ENCODE assay signal across 19 cellular contexts in the genomic region with DNA sequence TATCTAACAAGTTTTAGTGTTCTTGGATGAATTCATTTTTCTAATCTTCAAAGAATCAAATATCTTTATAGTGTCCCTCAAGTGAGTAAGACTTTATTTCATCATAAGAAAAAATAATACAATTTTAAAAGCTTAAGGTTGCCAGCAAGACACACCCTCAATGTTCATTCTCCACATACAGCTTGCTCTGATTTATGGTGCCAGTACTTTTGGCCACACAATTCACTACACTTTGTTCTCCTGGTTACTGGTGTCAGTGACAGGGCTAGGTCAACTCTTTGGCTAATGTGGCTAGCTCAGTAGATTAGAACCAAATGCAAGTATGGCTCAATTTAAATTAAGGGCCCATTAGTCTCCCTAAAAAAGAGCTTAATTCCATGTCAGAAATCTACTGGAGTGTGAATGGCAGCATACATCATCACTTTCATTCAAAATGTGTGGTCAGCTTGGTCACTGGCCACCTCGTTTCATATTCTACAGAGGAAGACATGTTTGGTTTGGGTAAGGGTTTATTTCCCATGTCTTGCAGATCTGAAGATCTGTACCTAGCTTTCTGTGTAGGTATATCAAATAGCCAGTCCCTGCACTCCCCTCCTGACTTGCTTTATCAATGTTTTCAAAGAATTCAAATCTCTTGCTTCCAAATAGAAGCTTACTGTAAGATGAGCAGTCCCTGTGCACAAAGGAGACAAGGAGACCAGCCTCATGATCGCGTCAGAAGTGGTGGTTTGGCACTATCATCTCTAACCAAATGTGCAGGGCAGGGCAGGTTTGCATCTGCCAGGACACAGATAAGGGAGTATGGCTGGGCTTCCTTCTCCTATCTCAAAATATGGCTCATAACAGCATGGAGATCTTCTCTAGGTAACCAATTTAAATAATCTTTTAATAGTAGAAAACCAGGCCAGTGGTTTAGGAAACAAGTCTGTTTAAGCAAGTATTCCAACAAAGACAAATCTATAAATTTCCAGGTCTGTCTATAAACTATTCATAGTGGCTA. TPM values are rescaled to one million over a fixed set of nuclear protein-coding genes. Genes with fewer than 3 reads are reported as not detected.
A peak's percentile ranks its signal among the peaks of the same experiment; 100 is the strongest.
DNase-seq lines count a peak whose midpoint lies in the region; ATAC-seq, FAIRE-seq and TF ChIP-seq lines count a peak whose summit lies in the region.
"Had no signal": no experiment of that assay in that cellular context is flagged by ENCODE, and none has a peak within 500 bp of the region (broad histone marks: within the 10 kb centered on the region; RNA-seq: fewer than 3 reads in every experiment).

No MANE protein-coding gene starts in this region.

- in situ Hi-C loops in GM12878 (cut with MboI): no loop called here

- intact Hi-C loops in GM12878 (cut with micrococcal nuclease; ENCODE audit: unreplicated experiment): no loop called here
- intact Hi-C loops in left colon (cut with DNase I, micrococcal nuclease): no loop called here

- no peak for TF ChIP-seq EP300 in GM12878 (IDR thresholded peaks at IDR 0.05; ENCODE audit: borderline replicate concordance in 1 of 2, control insufficient read depth in 1 of 2, low read depth in 2 of 2, low read length in 2 of 2)

- TF ChIP-seq RAD21 in GM12878 (IDR thresholded peaks at IDR 0.05; ENCODE audit: insufficient read depth, low read depth, low read length): no peak

- RAD21 ChIA-PET in GM12878 (lab: Charles Lee; ENCODE audit: unreplicated experiment): no interaction called here

- H3K4me3 ChIP-seq in GM12878: no peak overlapping the region
- H3K4me3 ChIP-seq: colonic mucosa, gastroesophageal sphincter had no signal

- H3K27me3 ChIP-seq in GM12878 (replicated peaks in 1 of 2; ENCODE audit: control insufficient read depth in 2 of 2, insufficient read depth in 2 of 2, low read length in 1 of 2): no peaks in the 10 kb centered on the region
- H3K27me3 ChIP-seq: colonic mucosa, gastroesophageal sphincter had no signal

- POLR2A ChIA-PET in HEK293T (lab: Yijun Ruan, JAX) (no interaction called here), GM12878 (lab: Charles Lee) (no interaction called here)

- H3K4me2 ChIP-seq in GM12878 (ENCODE audit: control insufficient read depth, insufficient read depth): no peak overlapping the region

- peaks cover 25% of the 10 kb centered on the region for H3K4me1 ChIP-seq in GM12878 (ENCODE audit: control insufficient read depth, insufficient read depth, low read length)
- H3K4me1 ChIP-seq: colonic mucosa had no signal

- peaks cover 29% of the 10 kb centered on the region for H3K79me2 ChIP-seq in GM12878 (ENCODE audit: control insufficient read depth, insufficient read depth, low read length)

- SMC1A ChIA-PET in GM12878 (lab: Charles Lee; ENCODE audit: uncharacterized antibody, unreplicated experiment): interaction anchor here (0.9 to 1.7 kb wide), 5 partner anchors 9 to 21 kb away, joined by 3 to 4 read pairs (median 3); no protein-coding TSS in a partner anchor

- no peak for TF ChIP-seq POLR2A in GM12878 (IDR thresholded peaks at IDR 0.05; ENCODE audit: low read depth, low read length)

- BruUV-seq in GM12878 (replicated peaks; lab: Mats Ljungman, UMichigan): no TSS peak

- CTCF ChIA-PET in HEK293T (lab: Yijun Ruan, JAX): no interaction called here
- CTCF ChIA-PET in GM12878 (lab: Yijun Ruan, JAX): interaction anchor here (0.6 to 1.3 kb wide), 2 partner anchors 9 to 23 kb away, joined by 3 to 4 read pairs; no protein-coding TSS in a partner anchor

- FAIRE-seq in GM12878 (lab: Jason Lieb, UNC): no peak

- peaks cover 0 to 3% of the 10 kb centered on the region in 2 experiments; a peak in 1 of 4 replicates for H3K36me3 ChIP-seq in GM12878 (ENCODE audit: control insufficient read depth in 2 of 2, insufficient read depth in 2 of 2, low read length in 1 of 2)
- H3K36me3 ChIP-seq: colonic mucosa, gastroesophageal sphincter had no signal

- H3K27ac ChIP-seq in GM12878 (ENCODE audit: control insufficient read depth, insufficient read depth): no peak overlapping the region
- H3K27ac ChIP-seq: colonic mucosa, gastroesophageal sphincter had no signal

- ATAC-seq in GM12878 (peak; percentile 35), left colon (peak; percentile 82), HG02642 (IDR thresholded peaks at IDR 0.05; ENCODE audit: poor library complexity, unreplicated experiment) (no peak)
- ATAC-seq in stimulated activated naive CD8-positive, alpha-beta T cell treated with anti-CD3 and anti-CD28 coated beads, Interleukin-15, Interleukin-2, amounts not matched to agents 100 U/mL and 50 U/mL, for 24 hours: no peak
- ATAC-seq: activated CD4-positive, CD25-positive, alpha-beta regulatory T cell treated with anti-CD3 and anti-CD28 coated beads, Interleukin-2, amount 50 U/mL, for 24 hours; activated naive CD8-positive, alpha-beta T cell treated with anti-CD3 and anti-CD28 coated beads, Interleukin-2, amount 50 U/mL, for 24 hours; gastroesophageal sphincter had no signal

- no peak overlapping the region for H3K9ac ChIP-seq in GM12878 (ENCODE audit: control insufficient read depth, insufficient read depth, low read length)

- DNase-seq in AG20443 (ENCODE audit: low spot score) (peak; percentile 47), HEK293T (ENCODE audit: extremely low spot score) (no peak), GM12878 (ENCODE audit: low read depth, low spot score) (no peak), left colon (no peak), HPDE6-E6E7 (ENCODE audit: extremely low spot score) (no peak)
- no peak for DNase-seq in activated CD4-positive, alpha-beta T cell treated with anti-CD3 and anti-CD28 coated beads, Interleukin-2, amount 50 U/mL, for 4 hours
- no peak for DNase-seq in stimulated activated naive CD8-positive, alpha-beta T cell treated with anti-CD3 and anti-CD28 coated beads, Interleukin-15, Interleukin-2, amounts not matched to agents 100 U/mL and 50 U/mL, for 24 hours
- DNase-seq: activated naive CD8-positive, alpha-beta T cell treated with anti-CD3 and anti-CD28 coated beads, Interleukin-2, amount 50 U/mL, for 24 hours; activated T-cell treated with anti-CD3 and anti-CD28 coated beads for 4 hours; AML-193; colonic mucosa; DND-41; H9; midbrain; NCI-H2081 treated with DMSO at 0.1 percent for 48 hours; stimulated activated CD8-positive, alpha-beta memory T cell treated with anti-CD3 and anti-CD28 coated beads, Interleukin-4, amount 100 ng/mL, for 48 hours had no signal

- TF ChIP-seq CTCF in GM12878 (IDR thresholded peaks at IDR 0.05 in 2 of 3, conservative IDR thresholded peaks at IDR 0.05 in 1 of 3; ENCODE audit: control insufficient read depth in 2 of 3, extremely low read depth in 1 of 3, insufficient read depth in 1 of 3, low read depth in 3 of 3, low read length in 3 of 3): no peak

- no peaks in the 10 kb centered on the region for H3K9me3 ChIP-seq in GM12878 (replicated peaks; ENCODE audit: control insufficient read depth, insufficient read depth, low read length)
- H3K9me3 ChIP-seq: colonic mucosa, gastroesophageal sphincter had no signal

- WGBS in GM12878 (ENCODE audit: insufficient coverage, insufficient replicate concordance, low lambda C conversion rate, missing lambda C conversion rate): 59% methylated on average over 3 of the region's 3 CpGs

- H2AFZ ChIP-seq in GM12878 (ENCODE audit: control insufficient read depth, low read depth, low read length): no peak overlapping the region

- no peaks in the 10 kb centered on the region for H4K20me1 ChIP-seq in GM12878 (ENCODE audit: control insufficient read depth, insufficient read depth)

TF ChIP-seq in GM12878, 131 proteins besides CTCF, POLR2A, EP300 and RAD21:
- TF ChIP-seq JUND (IDR thresholded peaks at IDR 0.05; ENCODE audit: low read depth, low read length) (no peak), RUNX3 (IDR thresholded peaks at IDR 0.05; ENCODE audit: low read length) (peak; percentile 65)
TF ChIP-seq in GM12878: peak in this region for 1.

RNA-seq across cellular contexts. Expression of gene HECTD4, which starts 31.3 kb away (rescaled TPM):
- total RNA-seq in GM12878 (2013; cell fraction: nucleolus; rRNA removed): 225 and 244 TPM in 2 replicates
- total RNA-seq in GM12878 (2014; rRNA removed) (20.1 and 20.4 TPM in 2 replicates), GM12878 (2014; rRNA removed; fragmentation: Illumina TruSeq; extraction: Trizol) (17.5 and 19.1 TPM in 2 replicates), GM12878 (2021) (39.9 and 43.9 TPM in 2 replicates), left colon (10 to 100 TPM; 49.3 to 61.3 TPM)
- polyA plus RNA-seq in GM12878 (2011; ENCODE audit: low read depth): 8.5 TPM
- polyA plus RNA-seq in GM12878 (2011; rRNA removed) (10.6 and 11.9 TPM in 2 replicates), GM12878 (2014; fragmentation: Illumina TruSeq; extraction: Trizol) (18.4 and 20.0 TPM in 2 replicates), GM12878 (2014; fragmentation: Nextera tagmentation; extraction: Ambion mirVana) (10 to 100 TPM in 1 of 2 experiments, 1 to 10 TPM in 1; 5.8 to 17.1 TPM), GM12878 (2014; rRNA removed) (27.2 and 27.7 TPM in 2 replicates), GM12878 (2016; fragmentation: Nextera tagmentation; extraction: Ambion mirVana) (10 to 100 TPM; 17.4 to 18.3 TPM)
- 8.4 and 9.0 TPM in 2 replicates for polyA plus RNA-seq in GM12878 (2011; cell fraction: cytosol; rRNA removed)
- 52.4 and 62.5 TPM in 2 replicates for polyA plus RNA-seq in GM12878 (2011; cell fraction: nucleus; rRNA removed)
- 21.1 and 23.8 TPM in 2 replicates for polyA plus RNA-seq in GM12878 (2012)
- polyA minus RNA-seq in GM12878 (2011; rRNA and poly(A)+ RNA removed): 52.5 and 59.6 TPM in 2 replicates
- polyA minus RNA-seq in GM12878 (2011; cell fraction: cytosol; rRNA and poly(A)+ RNA removed): 15.4 and 17.7 TPM in 2 replicates
- polyA minus RNA-seq in GM12878 (2011; cell fraction: nucleus; rRNA and poly(A)+ RNA removed): 56.3 and 84.3 TPM in 2 replicates

RNA-seq across cellular contexts. Expression of gene RPL6, which starts 58.5 kb away (rescaled TPM):
- total RNA-seq in GM12878 (2013; cell fraction: nucleolus; rRNA removed): 391 and 401 TPM in 2 replicates
- 2,056 and 2,150 TPM in 2 replicates for total RNA-seq in GM12878 (2014; rRNA removed)
- total RNA-seq in GM12878 (2014; rRNA removed; fragmentation: Illumina TruSeq; extraction: Trizol): 3,315 and 3,434 TPM in 2 replicates
- total RNA-seq in GM12878 (2021): 2,327 and 2,384 TPM in 2 replicates
- 3,955 TPM for polyA plus RNA-seq in GM12878 (2011; ENCODE audit: low read depth)
- polyA plus RNA-seq in GM12878 (2011; rRNA removed): 2,686 and 3,119 TPM in 2 replicates
- polyA plus RNA-seq in GM12878 (2011; cell fraction: cytosol; rRNA removed): 1,825 and 1,843 TPM in 2 replicates
- 658 and 690 TPM in 2 replicates for polyA plus RNA-seq in GM12878 (2011; cell fraction: nucleus; rRNA removed)
- 3,096 and 3,407 TPM in 2 replicates for polyA plus RNA-seq in GM12878 (2012)
- 3,690 and 4,950 TPM in 2 replicates for polyA plus RNA-seq in GM12878 (2014; fragmentation: Illumina TruSeq; extraction: Trizol)
- polyA plus RNA-seq in GM12878 (2014; fragmentation: Nextera tagmentation; extraction: Ambion mirVana): 1,000 to 10,000 TPM; 1,828 to 2,204 TPM
- polyA plus RNA-seq in GM12878 (2014; rRNA removed): 2,258 and 2,542 TPM in 2 replicates
- polyA plus RNA-seq in GM12878 (2016; fragmentation: Nextera tagmentation; extraction: Ambion mirVana): 100 to 1,000 TPM; 801 to 823 TPM
- polyA minus RNA-seq in GM12878 (2011; rRNA and poly(A)+ RNA removed): 401 and 520 TPM in 2 replicates
- polyA minus RNA-seq in GM12878 (2011; cell fraction: cytosol; rRNA and poly(A)+ RNA removed): 251 and 289 TPM in 2 replicates
- 118 and 169 TPM in 2 replicates for polyA minus RNA-seq in GM12878 (2011; cell fraction: nucleus; rRNA and poly(A)+ RNA removed)
- 100 to 1,000 TPM; 774 to 778 TPM for total RNA-seq in left colon

Comparison
In these comparisons a context has a peak if more than half of its experiments do, and no peak if none do; other contexts are left out.
1. ATAC-seq: peak in GM12878 (single experiment) and left colon (single experiment); none in stimulated activated naive CD8-positive, alpha-beta T cell treated with anti-CD3 and anti-CD28 coated beads, Interleukin-15, Interleukin-2, amounts not matched to agents 100 U/mL and 50 U/mL, for 24 hours (single experiment) and HG02642 (single experiment).